ENCODE assay signal across 8 cellular contexts in genomic region chr1:31931241-31932225, GRCh38.
DNase-seq lines count a peak whose midpoint lies in the region; ATAC-seq and TF ChIP-seq lines count a peak whose summit lies in the region.

No MANE protein-coding gene starts in this region.

- no peak for TF ChIP-seq CTCF in cardiac fibroblast (IDR thresholded peaks at IDR 0.05; ENCODE audit: low read depth, low read length)

- no peak overlapping the region for H3K4me3 ChIP-seq in cardiac fibroblast (replicated peaks in 1 of 2; ENCODE audit: low read depth in 2 of 2, low read length in 2 of 2)
- no peak overlapping the region for H3K4me3 ChIP-seq in mucosa of stomach (ENCODE audit: low read length)

- no peak for ATAC-seq in GM18907 (IDR thresholded peaks at IDR 0.05; ENCODE audit: unreplicated experiment)
- ATAC-seq in GM21619 (IDR thresholded peaks at IDR 0.05; ENCODE audit: unreplicated experiment): no peak

- H3K9me3 ChIP-seq in mucosa of stomach (ENCODE audit: control insufficient read depth, low read length): no peaks in the 10 kb centered on the region

- no peaks in the 10 kb centered on the region for H3K36me3 ChIP-seq in mucosa of stomach (ENCODE audit: control insufficient read depth, insufficient read depth, low read length)

- DNase-seq in EL (peak; percentile 69), NCI-H774 (lab: John Stamatoyannopoulos, UW) (peak; percentile 42), cardiac fibroblast (ENCODE audit: low read depth in 2 of 2) (peak; percentile 52 to 73), NCI-H1694 treated with DMSO at 0.1 percent for 48 hours (lab: John Stamatoyannopoulos, UW) (no peak)
- DNase-seq in stimulated activated CD4-positive, alpha-beta T cell treated with anti-CD3 and anti-CD28 coated beads, Interleukin-4, amount 100 ng/mL, for 4 hours: no peak

- H3K27me3 ChIP-seq in mucosa of stomach (ENCODE audit: control insufficient read depth, insufficient read depth, low read length): no peaks in the 10 kb centered on the region

- peaks cover 69% of the 10 kb centered on the region for H3K4me1 ChIP-seq in mucosa of stomach (ENCODE audit: control insufficient read depth, insufficient read depth, low read length)

- H3K9ac ChIP-seq in mucosa of stomach (ENCODE audit: low read length): peak overlapping the region; percentile 5

Comparison
In these comparisons a context has a peak if more than half of its experiments do, and no peak if none do; other contexts are left out.
1. DNase-seq: peak in EL (single experiment), NCI-H774 (single experiment) and cardiac fibroblast (2 of 2); none in NCI-H1694 treated with DMSO at 0.1 percent for 48 hours (single experiment) and stimulated activated CD4-positive, alpha-beta T cell treated with anti-CD3 and anti-CD28 coated beads, Interleukin-4, amount 100 ng/mL, for 4 hours (0 of 2).